Comparison of ENCODE assay signal across 22 cellular contexts in the genomic region with DNA sequence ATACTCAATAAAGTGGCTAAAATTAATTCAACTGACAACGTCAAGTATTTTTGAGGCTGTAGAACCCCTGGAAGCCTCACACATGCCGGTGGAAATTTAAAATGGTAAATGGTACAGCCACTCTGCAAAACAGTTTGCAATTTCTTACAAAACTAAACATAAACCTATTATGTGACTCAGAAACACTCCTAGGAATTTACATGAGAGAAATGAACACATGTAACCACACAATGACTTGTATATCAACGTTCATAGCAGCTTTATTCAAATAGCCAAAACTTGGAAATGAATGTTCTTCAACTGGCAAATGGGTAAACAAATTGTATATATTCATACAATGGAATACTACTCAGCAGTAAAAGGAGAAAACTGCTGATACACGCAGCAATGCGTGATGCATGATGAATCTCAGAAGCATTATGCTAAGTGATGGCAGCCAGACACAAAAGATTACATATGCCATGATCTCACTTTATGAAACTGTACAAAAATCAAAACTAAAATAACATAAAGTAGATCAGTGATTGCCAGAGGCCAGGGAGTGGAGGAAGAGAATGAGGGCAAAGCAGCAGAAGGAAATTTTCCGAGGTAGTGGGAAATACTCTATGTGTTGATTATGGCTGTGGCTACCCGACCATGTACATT.
"Had no signal": no experiment of that assay in that cellular context is flagged by ENCODE, and none has a peak within 500 bp of the region (broad histone marks: within the 10 kb centered on the region; RNA-seq: fewer than 3 reads in every experiment).

No MANE protein-coding gene starts in this region.

- DNase-seq: activated CD4-positive, alpha-beta T cell treated with anti-CD3 and anti-CD28 coated beads, Interleukin-2, amount 10 ng/mL, durations not matched to agents 7 days and 5 days; activated CD4-positive, CD25-positive, alpha-beta regulatory T cell treated with anti-CD3 and anti-CD28 coated beads, Interleukin-2, amount 50 U/mL, for 72 hours; activated naive CD4-positive, alpha-beta T cell treated with Interleukin-2 at 50 U/mL for 16 hours; activated T-cell treated with anti-CD3 and anti-CD28 coated beads, Interleukin-2, amount 50 U/mL, for 24 hours; amygdala; body of pancreas; dermis blood vessel endothelial cell; effector CD8-positive, alpha-beta T cell; erythroblast; foreskin melanocyte; left ventricle myocardium inferior; naive thymus-derived CD8-positive, alpha-beta T cell; stimulated activated CD4-positive, alpha-beta T cell treated with anti-CD3 and anti-CD28 coated beads, Interleukin-1b, Interleukin-23, amount 100 ng/mL, for 48 hours; substantia nigra; thyroid gland had no signal

- H3K4me3 ChIP-seq: body of pancreas, hepatocyte, left ventricle myocardium inferior, neural progenitor cell, prostate gland, right atrium auricular region, thyroid gland had no signal

- H3K27me3 Mint-ChIP-seq: activated T-cell treated with anti-CD3 and anti-CD28 coated beads, Interleukin-2, amount 50 U/mL, for 24 hours had no signal

- H3K4me3 Mint-ChIP-seq: activated CD4-positive, alpha-beta T cell treated with anti-CD3 and anti-CD28 coated beads, Interleukin-2, amount 10 ng/mL, durations not matched to agents 7 days and 5 days; activated T-cell treated with anti-CD3 and anti-CD28 coated beads, Interleukin-2, amount 50 U/mL, for 24 hours; activated T-helper 17 cell treated with anti-CD3 and anti-CD28 coated beads, Interleukin-2, amount 50 U/mL, for 72 hours; naive thymus-derived CD8-positive, alpha-beta T cell; neural progenitor cell; stimulated activated naive CD8-positive, alpha-beta T cell treated with anti-CD3 and anti-CD28 coated beads, Interleukin-15, Interleukin-2, amounts not matched to agents 100 ng/mL and 50 ng/mL, for 24 hours had no signal

- H3K4me2 ChIP-seq: hepatocyte, neural progenitor cell had no signal

- H3K27me3 ChIP-seq: body of pancreas, hepatocyte, neural progenitor cell, right atrium auricular region, thyroid gland had no signal

- H3K9me3 ChIP-seq: body of pancreas, left ventricle myocardium inferior, prostate gland, right atrium auricular region, thyroid gland had no signal

- H2AFZ ChIP-seq: hepatocyte, neural progenitor cell had no signal

- H3K9me3 Mint-ChIP-seq: activated T-cell treated with anti-CD3 and anti-CD28 coated beads, Interleukin-2, amount 50 U/mL, for 24 hours; neural progenitor cell had no signal

- H3K27ac ChIP-seq: body of pancreas, hepatocyte, left ventricle myocardium inferior, neural progenitor cell, prostate gland, right atrium auricular region, thyroid gland, VCaP had no signal

- H3K4me1 ChIP-seq: body of pancreas, neural progenitor cell, prostate gland, right atrium auricular region, thyroid gland had no signal

- H3K9ac ChIP-seq: neural progenitor cell had no signal

- H3K79me2 ChIP-seq: hepatocyte had no signal

- H3K4me1 Mint-ChIP-seq: naive thymus-derived CD8-positive, alpha-beta T cell had no signal

- H3K27ac Mint-ChIP-seq: activated CD4-positive, alpha-beta T cell treated with anti-CD3 and anti-CD28 coated beads, Interleukin-2, amount 10 ng/mL, durations not matched to agents 7 days and 5 days; activated T-cell treated with anti-CD3 and anti-CD28 coated beads, Interleukin-2, amount 50 U/mL, for 24 hours; activated T-helper 17 cell treated with anti-CD3 and anti-CD28 coated beads, Interleukin-2, amount 50 U/mL, for 72 hours; naive thymus-derived CD8-positive, alpha-beta T cell; neural progenitor cell; stimulated activated naive CD8-positive, alpha-beta T cell treated with anti-CD3 and anti-CD28 coated beads, Interleukin-15, Interleukin-2, amounts not matched to agents 100 ng/mL and 50 ng/mL, for 24 hours had no signal

- H3K36me3 Mint-ChIP-seq: neural progenitor cell had no signal

- H3K36me3 ChIP-seq: left ventricle myocardium inferior, neural progenitor cell, prostate gland, right atrium auricular region, thyroid gland had no signal
